In the genomic region with DNA sequence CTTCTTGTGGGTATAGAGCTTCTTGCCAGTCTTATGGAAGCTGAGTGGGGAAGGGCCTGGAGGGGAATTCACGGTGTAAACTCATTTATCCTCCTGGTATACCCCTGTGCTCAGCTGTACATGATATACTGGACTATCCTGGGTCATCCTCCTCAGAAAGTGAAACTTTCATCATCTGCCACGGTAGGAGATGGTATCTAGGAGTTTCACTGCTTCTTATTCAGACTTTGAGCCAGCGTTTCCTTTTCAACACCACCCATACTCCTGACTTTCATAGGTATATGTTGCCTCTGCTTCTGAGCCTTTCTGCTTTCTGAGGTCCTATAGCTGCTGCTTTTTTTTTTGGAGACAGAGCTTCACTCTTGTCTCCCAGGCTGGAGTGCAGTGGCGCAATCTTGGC, we compare ENCODE assay signal across 15 cellular contexts. TPM values are rescaled to one million over a fixed set of nuclear protein-coding genes. Genes with fewer than 3 reads are reported as not detected.
A peak's percentile ranks its signal among the peaks of the same experiment; 100 is the strongest.
DNase-seq lines count a peak whose midpoint lies in the region; ATAC-seq and TF ChIP-seq lines count a peak whose summit lies in the region.
"Had no signal": no experiment of that assay in that cellular context is flagged by ENCODE, and none has a peak within 500 bp of the region (broad histone marks: within the 10 kb centered on the region; RNA-seq: fewer than 3 reads in every experiment).

No MANE protein-coding gene starts in this region.

- peak overlapping the region in 2 of 3 donors; percentile 30 to 56 for H3K27ac ChIP-seq in thyroid gland
- H3K27ac ChIP-seq: ascending aorta, coronary artery, neural progenitor cell, transverse colon had no signal

- 83 to 87% methylated on average over 4 of the region's 4 CpGs for WGBS in thyroid gland, 2 donors

- H3K27ac Mint-ChIP-seq in activated naive CD4-positive, alpha-beta T cell treated with anti-CD3 and anti-CD28 coated beads, Interleukin-2, amount 50 U/mL, for 72 hours = peak overlapping the region; percentile 73 to 77
- peak overlapping the region; percentile 54 for H3K27ac Mint-ChIP-seq in activated T-helper 2 cell treated with anti-CD3 and anti-CD28 coated beads, Interferon-gamma antibody, Interleukin-2, Interleukin-4, amounts not matched to agents 10 μg/mL and 5 μg/mL and 100 μg/mL, durations not matched to agents 14 hours and 24 hours and 36 hours
- H3K27ac Mint-ChIP-seq: neural progenitor cell had no signal

- no peaks in the 10 kb centered on the region for H3K9me3 Mint-ChIP-seq in activated naive CD4-positive, alpha-beta T cell treated with anti-CD3 and anti-CD28 coated beads, Interleukin-2, amount 50 U/mL, for 72 hours
- H3K9me3 Mint-ChIP-seq in activated T-helper 2 cell treated with anti-CD3 and anti-CD28 coated beads, Interferon-gamma antibody, Interleukin-2, Interleukin-4, amounts not matched to agents 10 μg/mL and 5 μg/mL and 100 μg/mL, durations not matched to agents 14 hours and 24 hours and 36 hours = no peaks in the 10 kb centered on the region
- H3K9me3 Mint-ChIP-seq: H9, neural progenitor cell had no signal

- no peak overlapping the region for H3K4me3 Mint-ChIP-seq in activated T-helper 2 cell treated with anti-CD3 and anti-CD28 coated beads, Interferon-gamma antibody, Interleukin-2, Interleukin-4, amounts not matched to agents 10 μg/mL and 5 μg/mL and 100 μg/mL, durations not matched to agents 14 hours and 24 hours and 36 hours (ENCODE audit: low read depth)
- H3K4me3 Mint-ChIP-seq: H9, neural progenitor cell had no signal

- no peak overlapping the region for H3K4me3 ChIP-seq in thyroid gland (replicated peaks in 1 of 3)
- H3K4me3 ChIP-seq: ascending aorta, coronary artery, neural progenitor cell, transverse colon had no signal

- H3K9me3 ChIP-seq in thyroid gland = no peaks in the 10 kb centered on the region
- H3K9me3 ChIP-seq: ascending aorta, transverse colon had no signal

- no peak for TF ChIP-seq POLR2A in thyroid gland (IDR thresholded peaks at IDR 0.05)

- peaks cover 0 to 6% of the 10 kb centered on the region in 2 donors for H3K36me3 ChIP-seq in thyroid gland
- H3K36me3 ChIP-seq: neural progenitor cell, transverse colon had no signal

- no peak for DNase-seq in activated naive CD4-positive, alpha-beta T cell treated with anti-CD3 and anti-CD28 coated beads, Interleukin-2, amount 50 U/mL, for 72 hours (ENCODE audit: low spot score in 2 of 2)
- no peak for DNase-seq in activated naive CD4-positive, alpha-beta T cell (lab: John Stamatoyannopoulos, UW)
- DNase-seq in activated T-helper 2 cell treated with anti-CD3 and anti-CD28 coated beads, Interferon-gamma antibody, Interleukin-2, Interleukin-4, amounts not matched to agents 10 μg/mL and 5 μg/mL and 100 μg/mL, durations not matched to agents 14 hours and 24 hours and 36 hours (ENCODE audit: low spot score) = no peak
- DNase-seq in thyroid gland (no peak), NCI-H69 (lab: John Stamatoyannopoulos, UW) (no peak), SKM-1 (lab: John Stamatoyannopoulos, UW; ENCODE audit: unreplicated experiment) (no peak)
- DNase-seq: H9, IMR-90, NCI-H146, transverse colon had no signal

- peaks cover 0 to 16% of the 10 kb centered on the region in 2 donors for H3K4me1 ChIP-seq in thyroid gland
- H3K4me1 ChIP-seq: ascending aorta, neural progenitor cell had no signal

- H3K36me3 Mint-ChIP-seq in activated naive CD4-positive, alpha-beta T cell treated with anti-CD3 and anti-CD28 coated beads, Interleukin-2, amount 50 U/mL, for 72 hours = no peaks in the 10 kb centered on the region
- peaks cover 37% of the 10 kb centered on the region for H3K36me3 Mint-ChIP-seq in activated T-helper 2 cell treated with anti-CD3 and anti-CD28 coated beads, Interferon-gamma antibody, Interleukin-2, Interleukin-4, amounts not matched to agents 10 μg/mL and 5 μg/mL and 100 μg/mL, durations not matched to agents 14 hours and 24 hours and 36 hours (ENCODE audit: low read depth)
- H3K36me3 Mint-ChIP-seq: neural progenitor cell had no signal

- H3K27me3 Mint-ChIP-seq in activated T-helper 2 cell treated with anti-CD3 and anti-CD28 coated beads, Interferon-gamma antibody, Interleukin-2, Interleukin-4, amounts not matched to agents 10 μg/mL and 5 μg/mL and 100 μg/mL, durations not matched to agents 14 hours and 24 hours and 36 hours (ENCODE audit: low read depth) = no peaks in the 10 kb centered on the region

- peaks cover 35% of the 10 kb centered on the region for H3K4me1 Mint-ChIP-seq in activated T-helper 2 cell treated with anti-CD3 and anti-CD28 coated beads, Interferon-gamma antibody, Interleukin-2, Interleukin-4, amounts not matched to agents 10 μg/mL and 5 μg/mL and 100 μg/mL, durations not matched to agents 14 hours and 24 hours and 36 hours (ENCODE audit: low read depth)
- H3K4me1 Mint-ChIP-seq: H9, neural progenitor cell had no signal

- no peaks in the 10 kb centered on the region for H3K27me3 ChIP-seq in thyroid gland
- H3K27me3 ChIP-seq: ascending aorta, neural progenitor cell, transverse colon had no signal

- TF ChIP-seq CTCF in thyroid gland (IDR thresholded peaks at IDR 0.05) = no peak

- intact Hi-C loops in activated T-helper 2 cell treated with anti-CD3 and anti-CD28 coated beads, Interferon-gamma antibody, Interleukin-2, Interleukin-4, amounts not matched to agents 10 μg/mL and 5 μg/mL and 100 μg/mL, durations not matched to agents 14 hours and 24 hours and 36 hours (cut with micrococcal nuclease) = loop anchor here (5.0 kb wide), 1 partner anchor 59 kb away; a partner anchor contains a TSS
- intact Hi-C loops in thyroid gland (cut with DNase I) = no loop called here

- peak; percentile 56 to 91 for ATAC-seq in activated naive CD4-positive, alpha-beta T cell treated with anti-CD3 and anti-CD28 coated beads, Interleukin-2, amount 50 U/mL, for 72 hours
- ATAC-seq in HG02852 (IDR thresholded peaks at IDR 0.05; ENCODE audit: unreplicated experiment) (peak; percentile 52), HG03439 (IDR thresholded peaks at IDR 0.05; ENCODE audit: unreplicated experiment) (no peak)

RNA-seq across cellular contexts. Expression of a gene that starts 15.6 kb away (rescaled TPM):
- total RNA-seq in activated naive CD4-positive, alpha-beta T cell treated with anti-CD3 and anti-CD28 coated beads, Interleukin-2, amount 50 U/mL, for 72 hours = 10 to 100 TPM; 29.1 to 37.0 TPM
- total RNA-seq in activated T-helper 2 cell treated with anti-CD3 and anti-CD28 coated beads, Interferon-gamma antibody, Interleukin-2, Interleukin-4, amounts not matched to agents 10 μg/mL and 5 μg/mL and 100 μg/mL, durations not matched to agents 14 hours and 24 hours and 36 hours = 43.9 and 46.9 TPM in 2 replicates
- 10 to 100 TPM; 37.4 to 67.2 (median 50.9) TPM for total RNA-seq in thyroid gland

RNA-seq across cellular contexts. Expression of a gene that starts 59.0 kb away (rescaled TPM):
- 10 to 100 TPM; 73.8 to 86.4 TPM for total RNA-seq in activated naive CD4-positive, alpha-beta T cell treated with anti-CD3 and anti-CD28 coated beads, Interleukin-2, amount 50 U/mL, for 72 hours
- total RNA-seq in activated T-helper 2 cell treated with anti-CD3 and anti-CD28 coated beads, Interferon-gamma antibody, Interleukin-2, Interleukin-4, amounts not matched to agents 10 μg/mL and 5 μg/mL and 100 μg/mL, durations not matched to agents 14 hours and 24 hours and 36 hours = 82.2 and 83.9 TPM in 2 replicates
- total RNA-seq in thyroid gland = 10 to 100 TPM; 42.4 to 61.3 (median 53.6) TPM
